ENCODE assay signal across 10 cellular contexts in the genomic region with DNA sequence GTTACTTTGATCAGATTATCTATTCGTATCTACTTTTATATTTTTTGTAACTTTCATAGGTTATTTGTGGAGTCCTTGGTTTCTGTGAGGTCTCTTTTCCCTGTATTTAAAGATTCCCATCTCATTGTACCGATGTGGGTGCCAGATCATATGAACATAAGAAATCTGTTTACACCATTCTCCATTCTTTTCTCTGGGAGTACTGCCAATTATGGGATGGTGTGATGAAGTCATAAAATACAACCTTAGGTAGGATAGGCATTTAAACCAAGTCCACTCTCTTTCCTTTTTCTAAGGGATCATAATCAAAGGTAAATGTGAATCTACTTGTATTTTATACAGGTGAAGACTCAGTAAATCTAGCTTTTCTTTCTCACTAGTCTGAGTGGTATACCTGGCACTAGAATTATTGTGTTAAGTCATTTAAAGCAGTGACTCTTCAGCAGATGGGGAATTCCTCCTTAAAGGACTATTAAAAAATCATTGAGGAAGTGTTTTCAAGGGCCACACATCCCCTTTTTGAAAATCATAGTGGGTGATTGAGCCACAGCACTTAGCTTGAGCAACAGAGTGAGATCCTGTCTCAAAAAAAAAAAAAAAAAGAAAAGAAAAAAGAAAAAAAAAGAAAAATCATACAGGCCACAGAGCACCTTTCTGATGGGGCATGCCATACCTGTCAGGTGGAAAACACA. TPM values are rescaled to one million over a fixed set of nuclear protein-coding genes. Genes with fewer than 3 reads are reported as not detected.
DNase-seq lines count a peak whose midpoint lies in the region; ATAC-seq, FAIRE-seq and TF ChIP-seq lines count a peak whose summit lies in the region.
"Had no signal": no experiment of that assay in that cellular context is flagged by ENCODE, and none has a peak within 500 bp of the region (broad histone marks: within the 10 kb centered on the region; RNA-seq: fewer than 3 reads in every experiment).

No MANE protein-coding gene starts in this region.

- H3K36me3 ChIP-seq in bronchial epithelial cell (ENCODE audit: control insufficient read depth, insufficient read depth, low read length) (no peaks in the 10 kb centered on the region), pancreas (no peaks in the 10 kb centered on the region), kidney (ENCODE audit: control insufficient read depth in 1 of 2, insufficient read depth in 2 of 2, low read length in 2 of 2) (no peaks in the 10 kb centered on the region)

- intact Hi-C loops in pancreas (cut with DNase I) (no loop called here), kidney (cut with DNase I) (no loop called here), dorsolateral prefrontal cortex (cut with DNase I) (no loop called here)

- H3K9me3 ChIP-seq in pancreas (no peaks in the 10 kb centered on the region), kidney (ENCODE audit: control insufficient read depth in 1 of 2, low read length in 2 of 2) (no peaks in the 10 kb centered on the region)

- H3K4me1 ChIP-seq in pancreas: peaks cover 6 to 20% (median 7%) of the 10 kb centered on the region in 3 donors
- no peaks in the 10 kb centered on the region for H3K4me1 ChIP-seq in kidney (ENCODE audit: control insufficient read depth in 1 of 2, insufficient read depth in 1 of 2, low read depth in 1 of 2, low read length in 2 of 2)

- DNase-seq in NB4 (ENCODE audit: low read depth): peak; percentile 42
- peak; percentile 75 for DNase-seq in bronchial epithelial cell (ENCODE audit: low read depth)
- DNase-seq in pancreas: no peak
- DNase-seq in kidney: no peak
- DNase-seq in dorsolateral prefrontal cortex: no peak
- no peak for DNase-seq in Ammon's horn (ENCODE audit: low spot score)
- DNase-seq: activated effector memory CD4-positive, alpha-beta T cell treated with Interleukin-2 at 50 U/mL for 16 hours; NCI-H526 had no signal

- H3K4me3 ChIP-seq in NB4 (ENCODE audit: low read depth, low read length): no peak overlapping the region
- no peak overlapping the region for H3K4me3 ChIP-seq in bronchial epithelial cell (ENCODE audit: low read depth, low read length)
- no peak overlapping the region for H3K4me3 ChIP-seq in pancreas
- no peak overlapping the region for H3K4me3 ChIP-seq in kidney (ENCODE audit: low read length in 2 of 2)
- no peak overlapping the region for H3K4me3 ChIP-seq in dorsolateral prefrontal cortex

- no peak for FAIRE-seq in bronchial epithelial cell (lab: Jason Lieb, UNC)
- peak; percentile 89 for FAIRE-seq in pancreas (lab: Jason Lieb, UNC)
- no peak for FAIRE-seq in kidney (lab: Jason Lieb, UNC)

- H3K27me3 ChIP-seq in bronchial epithelial cell (ENCODE audit: control insufficient read depth, insufficient read depth, low read length) (no peaks in the 10 kb centered on the region), pancreas (no peaks in the 10 kb centered on the region), dorsolateral prefrontal cortex (no peaks in the 10 kb centered on the region)

- H3K27ac ChIP-seq in pancreas (peak overlapping the region in 2 of 4 donors; percentile 28 to 67), kidney (ENCODE audit: low read depth in 2 of 2, low read length in 2 of 2) (peak overlapping the region in 1 of 2 donors; percentile 23), dorsolateral prefrontal cortex (peak overlapping the region in 16 of 59 donors; percentile 4 to 64 (median 29))

- ATAC-seq in GM18858 (IDR thresholded peaks at IDR 0.05; ENCODE audit: unreplicated experiment) (peak; percentile 29), pancreas (peak; percentile 89 to 91 (median 90)), HG03280 (IDR thresholded peaks at IDR 0.05; ENCODE audit: unreplicated experiment) (no peak)

- no peak for TF ChIP-seq CTCF in NB4 (IDR thresholded peaks at IDR 0.05; ENCODE audit: low read depth, low read length)
- TF ChIP-seq CTCF in bronchial epithelial cell (IDR thresholded peaks at IDR 0.05; ENCODE audit: insufficient read depth, low read length, severe bottlenecking): no peak
- no peak for TF ChIP-seq CTCF in pancreas (IDR thresholded peaks at IDR 0.05)
- no peak for TF ChIP-seq CTCF in kidney (IDR thresholded peaks at IDR 0.05; ENCODE audit: borderline replicate concordance, extremely low read depth, insufficient read depth)
- TF ChIP-seq CTCF in dorsolateral prefrontal cortex (IDR thresholded peaks at IDR 0.05 in 54 of 56, conservative IDR thresholded peaks at IDR 0.05 in 2 of 56; ENCODE audit: low read depth in 1 of 56, partially characterized antibody in 56 of 56): no peak

- 22 to 29% methylated on average over 2 of the region's 2 CpGs for WGBS in pancreas, 2 donors

- TF ChIP-seq POLR2A in NB4 (IDR thresholded peaks at IDR 0.05; ENCODE audit: extremely low read depth, insufficient read length): no peak

- no peak overlapping the region for H3K9ac ChIP-seq in kidney (ENCODE audit: low read length in 2 of 2)

RNA-seq across cellular contexts. Expression of gene NFKBIZ, which starts 12.3 kb away (rescaled TPM):
- total RNA-seq in bronchial epithelial cell: 40.3 and 70.3 TPM in 2 replicates
- 10 to 100 TPM; 20.4 to 90.7 (median 31.2) TPM for total RNA-seq in pancreas
- polyA plus RNA-seq in pancreas: 10 to 100 TPM; 16.5 to 24.4 TPM
- total RNA-seq in kidney: 196 TPM
- 6.7 TPM for polyA plus RNA-seq in kidney (ENCODE audit: insufficient read depth, low read depth, low replicate concordance)
- 10 to 100 TPM in 104 of 120 experiments, 1 to 10 TPM in 16; 4.6 to 36.6 (median 15.2) TPM for total RNA-seq in dorsolateral prefrontal cortex

RNA-seq across cellular contexts. Expression of gene NXPE3, which starts 58.0 kb away (rescaled TPM):
- total RNA-seq in bronchial epithelial cell: 3.9 and 6.7 TPM in 2 replicates
- total RNA-seq in pancreas: 1 to 10 TPM; 1.8 to 4.3 (median 2.4) TPM
- 1 to 10 TPM; 1.4 to 3.3 TPM for polyA plus RNA-seq in pancreas
- total RNA-seq in kidney: 13.3 TPM
- polyA plus RNA-seq in kidney (ENCODE audit: insufficient read depth, low read depth, low replicate concordance): 4.9 TPM
- total RNA-seq in dorsolateral prefrontal cortex: 100 to 1,000 TPM in 1 of 120 experiments, 10 to 100 TPM in 119; 30.4 to 103 (median 51.4) TPM

Comparison
In these comparisons a context has a peak if more than half of its experiments do, and no peak if none do; other contexts are left out.
1. DNase-seq: peak in NB4 (single experiment) and bronchial epithelial cell (single experiment); none in pancreas (0 of 6), kidney (single experiment), dorsolateral prefrontal cortex (0 of 10) and Ammon's horn (single experiment).